ENCODE assay signal across 1 cellular context in the genomic region with DNA sequence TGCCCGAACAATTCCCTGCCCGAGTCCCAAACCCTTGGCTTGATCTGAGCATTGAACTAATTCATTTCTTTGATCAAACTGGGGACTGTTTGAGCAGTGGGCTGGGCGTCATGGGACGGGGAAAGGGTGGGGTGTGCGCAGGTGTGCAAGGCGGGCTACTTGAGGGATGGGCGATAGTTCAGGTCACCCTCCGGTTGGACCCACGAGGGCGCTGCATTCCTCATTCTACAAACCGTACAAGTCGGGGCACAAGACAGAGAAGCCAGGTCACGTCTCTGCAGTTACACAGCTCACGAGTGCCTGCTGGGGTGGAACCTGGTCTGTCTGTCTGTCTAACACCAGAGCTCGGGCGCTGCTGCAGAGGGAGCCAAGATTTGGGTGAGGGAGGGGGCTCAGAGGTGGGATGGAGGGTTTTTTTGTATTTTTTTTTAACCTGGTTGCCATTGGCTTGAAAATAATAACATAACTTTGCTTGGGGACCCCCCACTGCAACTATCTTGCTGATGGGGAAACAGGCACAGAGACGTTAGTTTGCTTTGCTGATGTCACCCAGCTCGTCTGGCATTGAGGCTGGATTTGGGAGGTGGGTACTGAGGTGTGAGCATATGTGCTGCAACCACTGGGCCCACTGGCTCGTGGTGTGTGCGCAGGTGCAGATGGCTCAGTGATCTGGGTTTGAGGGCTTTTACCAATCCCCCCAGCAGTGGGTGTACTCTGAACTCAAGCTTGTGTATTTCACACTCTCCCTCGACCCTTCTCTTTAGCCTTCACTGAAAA.
TF ChIP-seq lines count a peak whose summit lies in the region.

No MANE protein-coding gene starts in this region.

TF ChIP-seq in GM23338, 12 proteins besides CTCF, POLR2A, EP300 and RAD21 (continued from another document):
- TF ChIP-seq EZH2phosphoT487 (IDR thresholded peaks at IDR 0.05; ENCODE audit: unreplicated experiment): no peak
- TF ChIP-seq JUNB (IDR thresholded peaks at IDR 0.05; ENCODE audit: unreplicated experiment): no peak
- no peak for TF ChIP-seq ZNF462 (CRISPR knock-in tag; IDR thresholded peaks at IDR 0.05)
- TF ChIP-seq ZNF114 (CRISPR knock-in tag; IDR thresholded peaks at IDR 0.05): no peak
- TF ChIP-seq POLR2AphosphoS5 (IDR thresholded peaks at IDR 0.05; ENCODE audit: low read depth): no peak
- no peak for TF ChIP-seq CREB1 (CRISPR knock-in tag; IDR thresholded peaks at IDR 0.05; ENCODE audit: low read depth)
- no peak for TF ChIP-seq NANOG (IDR thresholded peaks at IDR 0.05; ENCODE audit: borderline replicate concordance)
- no peak for TF ChIP-seq EZH2 (IDR thresholded peaks at IDR 0.05; ENCODE audit: low read depth, unreplicated experiment)
